ENCODE assay signal across 1 cellular context in genomic region chr16:3183445-3184139, GRCh38.
TF ChIP-seq lines count a peak whose summit lies in the region.

No MANE protein-coding gene starts in this region.

TF ChIP-seq in H1, 55 proteins besides CTCF, POLR2A, EP300 and RAD21:
- no peak for TF ChIP-seq CBX8 (IDR thresholded peaks at IDR 0.05; ENCODE audit: borderline replicate concordance, low read depth, low read length)
- TF ChIP-seq NANOG (IDR thresholded peaks at IDR 0.05; ENCODE audit: insufficient read depth, low read depth, low read length, poor library complexity, severe bottlenecking) = no peak
- no peak for TF ChIP-seq MAX (IDR thresholded peaks at IDR 0.05)
- no peak for TF ChIP-seq RNF2 (IDR thresholded peaks at IDR 0.05; ENCODE audit: borderline replicate concordance, low read depth, low read length, missing control alignments, poor library complexity, severe bottlenecking)
- TF ChIP-seq POLR2AphosphoS5 (IDR thresholded peaks at IDR 0.05; ENCODE audit: low read depth, low read length) = no peak
- TF ChIP-seq EZH2 (IDR thresholded peaks at IDR 0.05; ENCODE audit: low read depth, low read length, severe bottlenecking) = peak; percentile 49
